8 cellular contexts compared by ENCODE assay signal in the genomic region with DNA sequence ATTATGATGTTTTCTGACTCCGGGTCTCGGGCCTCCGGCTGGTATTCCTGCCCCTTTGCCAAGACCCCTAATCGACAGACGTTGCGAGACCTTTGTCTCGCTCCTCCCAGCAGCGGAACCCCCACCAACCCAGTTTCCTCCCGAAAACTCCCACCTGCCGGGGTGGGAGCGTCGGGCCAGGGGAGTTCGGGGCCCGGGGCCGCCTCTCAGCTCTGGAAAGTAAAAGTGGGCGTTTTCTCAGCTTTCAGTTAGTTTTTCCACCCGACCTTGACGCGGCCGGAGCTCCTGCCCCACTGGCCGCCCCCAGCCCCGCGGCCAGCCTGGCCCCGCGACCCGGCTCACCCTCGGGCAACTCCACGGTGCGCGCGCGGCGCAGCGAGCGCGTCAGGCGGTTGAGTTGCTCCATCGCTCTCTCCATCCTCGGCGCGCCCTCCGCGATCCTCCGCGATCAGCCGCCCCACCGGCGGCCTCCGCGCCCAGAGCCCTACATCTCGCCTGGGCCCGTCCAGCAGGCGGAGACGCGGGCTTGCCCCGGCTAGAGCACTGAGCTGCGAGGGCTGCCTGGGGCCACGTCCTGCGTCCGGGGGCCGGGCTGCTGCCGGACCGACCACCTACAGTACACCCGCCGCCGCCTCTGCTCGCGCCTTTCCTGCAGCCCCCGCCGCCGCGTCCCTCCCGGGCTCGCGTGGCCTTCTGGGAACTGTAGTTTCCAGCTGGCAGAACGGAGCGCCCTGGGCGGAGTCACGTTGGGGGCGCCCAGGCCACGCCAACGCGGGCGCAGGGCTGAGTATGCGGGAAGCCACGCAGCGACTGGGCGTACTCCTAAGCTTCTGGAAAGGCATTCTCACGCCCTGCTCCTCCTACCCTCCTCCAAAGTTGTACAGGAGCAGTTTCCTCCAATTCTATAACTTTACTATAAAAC. TPM values are rescaled to one million over a fixed set of nuclear protein-coding genes. Genes with fewer than 3 reads are reported as not detected.
A peak's percentile ranks its signal among the peaks of the same experiment; 100 is the strongest.
DNase-seq lines count a peak whose midpoint lies in the region; ATAC-seq and TF ChIP-seq lines count a peak whose summit lies in the region.

A gene with protein sequence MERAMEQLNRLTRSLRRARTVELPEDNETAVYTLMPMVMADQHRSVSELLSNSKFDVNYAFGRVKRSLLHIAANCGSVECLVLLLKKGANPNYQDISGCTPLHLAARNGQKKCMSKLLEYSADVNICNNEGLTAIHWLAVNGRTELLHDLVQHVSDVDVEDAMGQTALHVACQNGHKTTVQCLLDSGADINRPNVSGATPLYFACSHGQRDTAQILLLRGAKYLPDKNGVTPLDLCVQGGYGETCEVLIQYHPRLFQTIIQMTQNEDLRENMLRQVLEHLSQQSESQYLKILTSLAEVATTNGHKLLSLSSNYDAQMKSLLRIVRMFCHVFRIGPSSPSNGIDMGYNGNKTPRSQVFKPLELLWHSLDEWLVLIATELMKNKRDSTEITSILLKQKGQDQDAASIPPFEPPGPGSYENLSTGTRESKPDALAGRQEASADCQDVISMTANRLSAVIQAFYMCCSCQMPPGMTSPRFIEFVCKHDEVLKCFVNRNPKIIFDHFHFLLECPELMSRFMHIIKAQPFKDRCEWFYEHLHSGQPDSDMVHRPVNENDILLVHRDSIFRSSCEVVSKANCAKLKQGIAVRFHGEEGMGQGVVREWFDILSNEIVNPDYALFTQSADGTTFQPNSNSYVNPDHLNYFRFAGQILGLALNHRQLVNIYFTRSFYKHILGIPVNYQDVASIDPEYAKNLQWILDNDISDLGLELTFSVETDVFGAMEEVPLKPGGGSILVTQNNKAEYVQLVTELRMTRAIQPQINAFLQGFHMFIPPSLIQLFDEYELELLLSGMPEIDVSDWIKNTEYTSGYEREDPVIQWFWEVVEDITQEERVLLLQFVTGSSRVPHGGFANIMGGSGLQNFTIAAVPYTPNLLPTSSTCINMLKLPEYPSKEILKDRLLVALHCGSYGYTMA (minus strand): TSS at position 695 of the 922 bp plus-strand sequence. CDS start 277 bp downstream, at position 418.

- TF ChIP-seq CTCF in CD4-positive, alpha-beta T cell (IDR thresholded peaks at IDR 0.05), result peak; percentile 17
- no peak for TF ChIP-seq CTCF in lung (IDR thresholded peaks at IDR 0.05; ENCODE audit: control extremely low read depth, extremely low read depth)

- H3K9me3 Mint-ChIP-seq in CD4-positive, alpha-beta T cell, result no peaks in the 10 kb centered on the region
- H3K9me3 Mint-ChIP-seq in activated CD4-positive, alpha-beta memory T cell treated with anti-CD3 and anti-CD28 coated beads for 36 hours, result no peaks in the 10 kb centered on the region

- 0% methylated on average over 88 to 89 of the region's 89 CpGs for WGBS in lung, 2 donors

- peak; percentile 98 for ATAC-seq in CD4-positive, alpha-beta T cell (ENCODE audit: poor library complexity)
- ATAC-seq in GM19395 (IDR thresholded peaks at IDR 0.05; ENCODE audit: unreplicated experiment) (peak; percentile 98), HG03565 (IDR thresholded peaks at IDR 0.05; ENCODE audit: unreplicated experiment) (peak; percentile 98), lung (ENCODE audit: insufficient read depth, low FRiP score) (peak; percentile 99)

- POLR2A ChIA-PET in CD4-positive, alpha-beta T cell (lab: Charles Lee), result interaction anchor here (1.4 to 1.9 kb wide), 2 partner anchors 8 to 1466 kb away, joined by 5 to 6 read pairs; partner anchors contain the start of gene ATG5
- POLR2A ChIA-PET in activated CD4-positive, alpha-beta memory T cell treated with anti-CD3 and anti-CD28 coated beads for 36 hours (lab: Charles Lee), result interaction anchor here (1.2 kb wide), 1 partner anchor 12 kb away, joined by 3 read pairs; no protein-coding TSS in a partner anchor

- peaks cover 18% of the 10 kb centered on the region for H3K4me1 Mint-ChIP-seq in CD4-positive, alpha-beta T cell (ENCODE audit: low read depth)
- H3K4me1 Mint-ChIP-seq in activated CD4-positive, alpha-beta memory T cell treated with anti-CD3 and anti-CD28 coated beads for 36 hours (ENCODE audit: low read depth), result peaks cover 18% of the 10 kb centered on the region

- no peaks in the 10 kb centered on the region for H3K27me3 ChIP-seq in CD4-positive, alpha-beta T cell (ENCODE audit: control insufficient read depth, insufficient read depth, low read length)
- H3K27me3 ChIP-seq in lung (ENCODE audit: control insufficient read depth, insufficient read depth), result no peaks in the 10 kb centered on the region

- DNase-seq in CD4-positive, alpha-beta T cell, result peak; percentile 76 to 89 (median 83)
- DNase-seq in NCI-H748 treated with DMSO at 0.1 percent for 48 hours (lab: John Stamatoyannopoulos, UW) (peak; percentile 86), ecto neural progenitor cell (ENCODE audit: low spot score) (peak; percentile 96), lung (ENCODE audit: low spot score) (peak; percentile 92)
- peak; percentile 92 for DNase-seq in activated CD4-positive, alpha-beta memory T cell treated with anti-CD3 and anti-CD28 coated beads for 36 hours
- DNase-seq in stimulated activated CD4-positive, alpha-beta T cell treated with anti-CD3 and anti-CD28 coated beads, TNF-alpha, amount 100 ng/mL, for 4 hours (ENCODE audit: low read depth in 3 of 3), result peak; percentile 73 to 85 (median 83)

- H3K27me3 Mint-ChIP-seq in CD4-positive, alpha-beta T cell, result peaks cover 15% of the 10 kb centered on the region
- H3K27me3 Mint-ChIP-seq in activated CD4-positive, alpha-beta memory T cell treated with anti-CD3 and anti-CD28 coated beads for 36 hours, result peaks cover 2% of the 10 kb centered on the region

- H3K27ac ChIP-seq in CD4-positive, alpha-beta T cell (ENCODE audit: low read depth, low read length), result peak within 1 kb of the TSS; percentile 7
- H3K27ac ChIP-seq in lung (ENCODE audit: low read depth in 1 of 2, low read length in 1 of 2), result peak within 1 kb of the TSS; percentile 66 to 68

- CTCF ChIA-PET in CD4-positive, alpha-beta T cell (lab: Charles Lee), result interaction anchor here (1.0 to 1.4 kb wide), 2 partner anchors 70 to 84 kb away, joined by 3 to 7 read pairs; no protein-coding TSS in a partner anchor
- CTCF ChIA-PET in activated CD4-positive, alpha-beta memory T cell treated with anti-CD3 and anti-CD28 coated beads for 36 hours (lab: Charles Lee), result interaction anchor here (0.6 to 2.4 kb wide), 6 partner anchors 10 to 543 kb away, joined by 3 to 10 read pairs (median 3); partner anchors contain the start of gene PREP

- H3K36me3 Mint-ChIP-seq in CD4-positive, alpha-beta T cell (ENCODE audit: low read depth), result no peaks in the 10 kb centered on the region
- H3K36me3 Mint-ChIP-seq in activated CD4-positive, alpha-beta memory T cell treated with anti-CD3 and anti-CD28 coated beads for 36 hours, result no peaks in the 10 kb centered on the region

- H3K4me1 ChIP-seq in lung (ENCODE audit: control insufficient read depth in 2 of 2, insufficient read depth in 2 of 2, low read length in 2 of 2), result peaks cover 2 to 4% of the 10 kb centered on the region in 2 donors

- intact Hi-C loops in CD4-positive, alpha-beta T cell (cut with DNase I, micrococcal nuclease), result loop anchor here (5.0 to 10.0 kb wide), 2 partner anchors 1463 to 1655 kb away; no protein-coding TSS in a partner anchor
- intact Hi-C loops in activated CD4-positive, alpha-beta memory T cell treated with anti-CD3 and anti-CD28 coated beads for 36 hours (cut with micrococcal nuclease), result loop anchor here (1.0 to 10.0 kb wide), 3 partner anchors 70 to 543 kb away; partner anchors contain the start of gene PREP

- H3K27ac Mint-ChIP-seq in CD4-positive, alpha-beta T cell, result peak within 1 kb of the TSS; percentile 70
- peak within 1 kb of the TSS; percentile 79 for H3K27ac Mint-ChIP-seq in activated CD4-positive, alpha-beta memory T cell treated with anti-CD3 and anti-CD28 coated beads for 36 hours

- no peaks in the 10 kb centered on the region for H3K36me3 ChIP-seq in lung (ENCODE audit: control insufficient read depth in 2 of 2, insufficient read depth in 2 of 2, low read length in 2 of 2)

- no peaks in the 10 kb centered on the region for H3K9me3 ChIP-seq in CD4-positive, alpha-beta T cell (ENCODE audit: control insufficient read depth, low read length)
- H3K9me3 ChIP-seq in lung (ENCODE audit: control insufficient read depth in 2 of 2, insufficient read depth in 1 of 2, low read length in 1 of 2), result peaks cover 0 to 2% of the 10 kb centered on the region in 2 donors

- H3K4me3 ChIP-seq in lung, result peak within 1 kb of the TSS; percentile 88

- H3K4me3 Mint-ChIP-seq in CD4-positive, alpha-beta T cell, result peak within 1 kb of the TSS; percentile 96
- peak within 1 kb of the TSS; percentile 93 for H3K4me3 Mint-ChIP-seq in activated CD4-positive, alpha-beta memory T cell treated with anti-CD3 and anti-CD28 coated beads for 36 hours

RNA-seq across cellular contexts. Expression of the gene that starts here (rescaled TPM):
- 1 to 10 TPM; 7.4 to 8.2 TPM for total RNA-seq in CD4-positive, alpha-beta T cell
- 10 to 100 TPM; 15.0 to 17.6 TPM for total RNA-seq in activated CD4-positive, alpha-beta memory T cell treated with anti-CD3 and anti-CD28 coated beads for 36 hours
- 10 to 100 TPM; 12.9 to 38.0 TPM for total RNA-seq in lung
- polyA plus RNA-seq in lung, result 1 to 10 TPM; 4.6 to 5.9 TPM

Comparison
In these comparisons a context has a peak if more than half of its experiments do, and no peak if none do; other contexts are left out.
1. Peak in every context shown above with its lines: DNase-seq, ATAC-seq, H3K4me3 ChIP-seq and H3K27ac ChIP-seq.